Comparison of ENCODE assay signal across 27 cellular contexts in genomic region chr7:28646371-28647075, GRCh38.
"Had no signal": no experiment of that assay in that cellular context is flagged by ENCODE, and none has a peak within 500 bp of the region (broad histone marks: within the 10 kb centered on the region; RNA-seq: fewer than 3 reads in every experiment).

No MANE protein-coding gene starts in this region.

- H3K36me3 Mint-ChIP-seq: mesothelial cell of epicardium; naive B cell; natural killer cell treated with Interleukin-12 subunit alpha and Interleukin-12 subunit beta and Interleukin-15 and Interleukin-18, amount 100 ng/mL, for 72 hours; stimulated activated effector memory CD8-positive, alpha-beta T cell treated with anti-CD3 and anti-CD28 coated beads, Interleukin-12 subunit alpha, Interleukin-12 subunit beta, amount 100 ng/mL, for 72 hours had no signal

- H3K27ac Mint-ChIP-seq: endodermal cell; mesothelial cell of epicardium; naive B cell; natural killer cell treated with Interleukin-12 subunit alpha and Interleukin-12 subunit beta and Interleukin-15 and Interleukin-18, amount 100 ng/mL, for 72 hours; stimulated activated effector memory CD8-positive, alpha-beta T cell treated with anti-CD3 and anti-CD28 coated beads, Interleukin-12 subunit alpha, Interleukin-12 subunit beta, amount 100 ng/mL, for 72 hours had no signal

- H3K36me3 ChIP-seq: gastrocnemius medialis, left lung, prostate gland, right atrium auricular region, sigmoid colon, stomach, thoracic aorta, tibial nerve, upper lobe of right lung, uterus had no signal

- H3K4me3 ChIP-seq: gastrocnemius medialis, left lung, mucosa of descending colon, prostate gland, right atrium auricular region, sigmoid colon, stomach, thoracic aorta, tibial nerve, upper lobe of right lung, uterus had no signal

- H3K4me3 Mint-ChIP-seq: endodermal cell; mesothelial cell of epicardium; naive B cell; natural killer cell treated with Interleukin-12 subunit alpha and Interleukin-12 subunit beta and Interleukin-15 and Interleukin-18, amount 100 ng/mL, for 72 hours; neural crest cell; stimulated activated effector memory CD8-positive, alpha-beta T cell treated with anti-CD3 and anti-CD28 coated beads, Interleukin-12 subunit alpha, Interleukin-12 subunit beta, amount 100 ng/mL, for 72 hours had no signal

- H3K9me3 Mint-ChIP-seq: endodermal cell; mesothelial cell of epicardium; naive B cell; natural killer cell treated with Interleukin-12 subunit alpha and Interleukin-12 subunit beta and Interleukin-15 and Interleukin-18, amount 100 ng/mL, for 72 hours; neural crest cell; stimulated activated effector memory CD8-positive, alpha-beta T cell treated with anti-CD3 and anti-CD28 coated beads, Interleukin-12 subunit alpha, Interleukin-12 subunit beta, amount 100 ng/mL, for 72 hours had no signal

- H3K4me1 Mint-ChIP-seq: naive B cell; stimulated activated effector memory CD8-positive, alpha-beta T cell treated with anti-CD3 and anti-CD28 coated beads, Interleukin-12 subunit alpha, Interleukin-12 subunit beta, amount 100 ng/mL, for 72 hours had no signal

- H3K4me1 ChIP-seq: left lung, prostate gland, stomach, upper lobe of right lung, uterus had no signal

- DNase-seq: effector CD8-positive, alpha-beta T cell; endodermal cell; foreskin fibroblast; gastrocnemius medialis; kidney; left cardiac atrium; left lung; mesenchymal stem cell; mucosa of descending colon; naive B cell; sigmoid colon; stimulated activated CD4-positive, alpha-beta T cell treated with anti-CD3 and anti-CD28 coated beads, Interleukin-2, amount 100 ng/mL, for 24 hours; stimulated activated CD4-positive, alpha-beta T cell treated with anti-CD3 and anti-CD28 coated beads, Interleukin-4, amount 100 ng/mL, for 24 hours; stimulated activated naive CD4-positive, alpha-beta T cell treated with Interleukin-2 at 50 U/mL for 16 hours; stomach; upper lobe of right lung; uterus had no signal

- ATAC-seq: esophagus mucosa; gastrocnemius medialis; left lung; mucosa of descending colon; natural killer cell treated with Interleukin-12 subunit alpha and Interleukin-12 subunit beta and Interleukin-15 and Interleukin-18, amount 100 ng/mL, for 72 hours; stimulated activated effector memory CD8-positive, alpha-beta T cell treated with anti-CD3 and anti-CD28 coated beads, Interleukin-12 subunit alpha, Interleukin-12 subunit beta, amount 100 ng/mL, for 72 hours; upper lobe of right lung had no signal

- H3K9me3 ChIP-seq: gastrocnemius medialis, left lung, mucosa of descending colon, prostate gland, right atrium auricular region, sigmoid colon, stomach, thoracic aorta, tibial nerve, upper lobe of right lung, uterus had no signal

- H3K27ac ChIP-seq: epithelial cell of prostate, gastrocnemius medialis, left lung, prostate gland, right atrium auricular region, sigmoid colon, stomach, thoracic aorta, tibial nerve, upper lobe of right lung, uterus had no signal

- H3K27me3 ChIP-seq: gastrocnemius medialis, left lung, right atrium auricular region, sigmoid colon, stomach, tibial nerve, upper lobe of right lung, uterus had no signal
